In the genomic region with DNA sequence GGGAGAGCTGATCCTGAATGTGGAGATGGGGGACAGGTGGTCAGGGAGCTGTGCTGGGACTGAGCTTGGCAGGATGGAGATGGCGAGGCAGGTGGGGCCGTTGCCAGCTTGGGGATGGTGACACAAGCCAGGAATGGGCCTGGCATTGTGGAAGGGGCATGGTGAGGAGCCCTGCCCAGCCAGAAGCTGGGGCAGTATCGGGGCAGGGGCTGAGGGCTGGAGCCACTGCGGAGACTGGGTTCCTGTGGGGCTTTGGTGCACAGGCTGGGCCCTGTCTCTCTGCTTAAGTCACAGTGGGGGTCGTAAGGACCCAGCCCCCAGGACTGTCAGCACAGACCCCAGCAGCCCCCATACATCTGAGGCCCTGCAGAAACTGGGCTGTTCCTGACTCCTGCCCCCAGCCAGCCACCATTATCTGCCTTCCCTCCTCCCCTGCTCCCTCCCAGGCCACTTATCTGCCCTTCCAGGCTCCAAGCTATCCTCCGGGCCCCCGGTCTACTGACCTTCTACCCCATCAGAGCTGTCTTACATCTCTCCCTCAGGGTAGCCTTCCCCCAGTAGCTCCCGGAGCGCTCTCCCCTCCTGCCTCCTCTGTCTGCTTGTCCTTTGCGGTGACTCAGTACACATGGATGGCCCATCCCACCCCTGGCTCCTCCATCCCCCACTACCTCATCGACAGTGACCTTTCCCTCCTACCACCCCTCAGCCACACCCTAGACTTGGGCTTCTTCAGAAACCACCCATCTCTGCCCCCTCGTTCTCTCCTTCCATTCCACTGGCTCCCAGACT, we compare ENCODE assay signal across 1 cellular context.
TF ChIP-seq lines count a peak whose summit lies in the region.

No MANE protein-coding gene starts in this region.

TF ChIP-seq in K562, 482 proteins besides CTCF, POLR2A, EP300 and RAD21 (continues in another document):
- TF ChIP-seq PTTG1 (tag; IDR thresholded peaks at IDR 0.05; ENCODE audit: low read depth) = no peak
- TF ChIP-seq MEF2D (tag; conservative IDR thresholded peaks at IDR 0.05; ENCODE audit: low read depth) = no peak
- no peak; the same call in 1 of the 2 replicates for TF ChIP-seq BHLHE40 (IDR thresholded peaks at IDR 0.05; ENCODE audit: low read length)
- TF ChIP-seq SMAD1 (IDR thresholded peaks at IDR 0.05; ENCODE audit: low read depth, low read length, partially characterized antibody) = no peak
- no peak for TF ChIP-seq NELFE (IDR thresholded peaks at IDR 0.05; ENCODE audit: insufficient read depth, insufficient read length)
- no peak for TF ChIP-seq POLR2B (IDR thresholded peaks at IDR 0.05; ENCODE audit: low read depth, partially characterized antibody)
- no peak for TF ChIP-seq CSDE1 (IDR thresholded peaks at IDR 0.05)
- 0 out of 2 replicates have a peak, but pooled peaks have one; percentile 20 for TF ChIP-seq MEF2A (IDR thresholded peaks at IDR 0.05; ENCODE audit: control insufficient read depth, low read depth, low read length)
- no peak for TF ChIP-seq HNRNPK (IDR thresholded peaks at IDR 0.05; ENCODE audit: low read depth, low read length, poor library complexity, severe bottlenecking)
- no peak for TF ChIP-seq RBM17 (IDR thresholded peaks at IDR 0.05; ENCODE audit: borderline replicate concordance, low read depth, low read length)
- TF ChIP-seq RFX7 (CRISPR knock-in tag; IDR thresholded peaks at IDR 0.05) = no peak
- TF ChIP-seq SNAPC5 (CRISPR knock-in tag; IDR thresholded peaks at IDR 0.05) = no peak
- TF ChIP-seq MYBL2 (IDR thresholded peaks at IDR 0.05; ENCODE audit: low read depth) = no peak
- TF ChIP-seq MYBL2 (CRISPR knock-in tag; IDR thresholded peaks at IDR 0.05; ENCODE audit: borderline replicate concordance) = no peak
- TF ChIP-seq TBL1XR1 (IDR thresholded peaks at IDR 0.05; ENCODE audit: low read length in 2 of 2) = no peak
- no peak for TF ChIP-seq ZNF57 (CRISPR knock-in tag; IDR thresholded peaks at IDR 0.05)
- TF ChIP-seq LARP7 (IDR thresholded peaks at IDR 0.05) = no peak
- no peak for TF ChIP-seq ELF2 (CRISPR knock-in tag; IDR thresholded peaks at IDR 0.05)
- TF ChIP-seq MTA3 (IDR thresholded peaks at IDR 0.05; ENCODE audit: borderline replicate concordance) = no peak
- TF ChIP-seq DPF2 (IDR thresholded peaks at IDR 0.05) = peak; percentile 91
- peak; percentile 64; the same call in 1 of the 2 replicates for TF ChIP-seq KLF16 (IDR thresholded peaks at IDR 0.05)
- TF ChIP-seq TFAM (CRISPR knock-in tag; conservative IDR thresholded peaks at IDR 0.05) = no peak
- TF ChIP-seq, protein P1, sequence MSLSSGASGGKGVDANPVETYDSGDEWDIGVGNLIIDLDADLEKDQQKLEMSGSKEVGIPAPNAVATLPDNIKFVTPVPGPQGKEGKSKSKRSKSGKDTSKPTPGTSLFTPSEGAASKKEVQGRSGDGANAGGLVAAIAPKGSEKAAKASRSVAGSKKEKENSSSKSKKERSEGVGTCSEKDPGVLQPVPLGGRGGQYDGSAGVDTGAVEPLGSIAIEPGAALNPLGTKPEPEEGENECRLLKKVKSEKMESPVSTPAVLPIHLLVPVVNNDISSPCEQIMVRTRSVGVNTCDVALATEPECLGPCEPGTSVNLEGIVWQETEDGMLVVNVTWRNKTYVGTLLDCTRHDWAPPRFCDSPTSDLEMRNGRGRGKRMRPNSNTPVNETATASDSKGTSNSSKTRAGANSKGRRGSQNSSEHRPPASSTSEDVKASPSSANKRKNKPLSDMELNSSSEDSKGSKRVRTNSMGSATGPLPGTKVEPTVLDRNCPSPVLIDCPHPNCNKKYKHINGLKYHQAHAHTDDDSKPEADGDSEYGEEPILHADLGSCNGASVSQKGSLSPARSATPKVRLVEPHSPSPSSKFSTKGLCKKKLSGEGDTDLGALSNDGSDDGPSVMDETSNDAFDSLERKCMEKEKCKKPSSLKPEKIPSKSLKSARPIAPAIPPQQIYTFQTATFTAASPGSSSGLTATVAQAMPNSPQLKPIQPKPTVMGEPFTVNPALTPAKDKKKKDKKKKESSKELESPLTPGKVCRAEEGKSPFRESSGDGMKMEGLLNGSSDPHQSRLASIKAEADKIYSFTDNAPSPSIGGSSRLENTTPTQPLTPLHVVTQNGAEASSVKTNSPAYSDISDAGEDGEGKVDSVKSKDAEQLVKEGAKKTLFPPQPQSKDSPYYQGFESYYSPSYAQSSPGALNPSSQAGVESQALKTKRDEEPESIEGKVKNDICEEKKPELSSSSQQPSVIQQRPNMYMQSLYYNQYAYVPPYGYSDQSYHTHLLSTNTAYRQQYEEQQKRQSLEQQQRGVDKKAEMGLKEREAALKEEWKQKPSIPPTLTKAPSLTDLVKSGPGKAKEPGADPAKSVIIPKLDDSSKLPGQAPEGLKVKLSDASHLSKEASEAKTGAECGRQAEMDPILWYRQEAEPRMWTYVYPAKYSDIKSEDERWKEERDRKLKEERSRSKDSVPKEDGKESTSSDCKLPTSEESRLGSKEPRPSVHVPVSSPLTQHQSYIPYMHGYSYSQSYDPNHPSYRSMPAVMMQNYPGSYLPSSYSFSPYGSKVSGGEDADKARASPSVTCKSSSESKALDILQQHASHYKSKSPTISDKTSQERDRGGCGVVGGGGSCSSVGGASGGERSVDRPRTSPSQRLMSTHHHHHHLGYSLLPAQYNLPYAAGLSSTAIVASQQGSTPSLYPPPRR (CRISPR knock-in tag; IDR thresholded peaks at IDR 0.05; ENCODE audit: borderline replicate concordance) = no peak
- no peak for TF ChIP-seq HSF4 (CRISPR knock-in tag; IDR thresholded peaks at IDR 0.05; ENCODE audit: borderline replicate concordance)
- TF ChIP-seq AFF1 (IDR thresholded peaks at IDR 0.05; ENCODE audit: low read depth in 1 of 2, partially characterized antibody in 2 of 2) = no peak
- peak; percentile 58; the same call in 1 of the 2 replicates for TF ChIP-seq ETS1 (conservative IDR thresholded peaks at IDR 0.05; ENCODE audit: control insufficient read depth, low read depth, low read length)
- TF ChIP-seq YY1 (IDR thresholded peaks at IDR 0.05; ENCODE audit: borderline replicate concordance in 1 of 3, control insufficient read depth in 1 of 3, extremely low read depth in 1 of 3, insufficient read depth in 3 of 3, insufficient read length in 1 of 3, insufficient replicate concordance in 2 of 3, low read depth in 1 of 3, low read length in 2 of 3) = peak in 2 of 3 experiments; percentile 62 to 84
- TF ChIP-seq ZNF212 (CRISPR knock-in tag; IDR thresholded peaks at IDR 0.05) = no peak
- no peak for TF ChIP-seq HDAC3 (IDR thresholded peaks at IDR 0.05; ENCODE audit: borderline replicate concordance, partially characterized antibody)
- no peak for TF ChIP-seq CBX8 (IDR thresholded peaks at IDR 0.05; ENCODE audit: borderline replicate concordance, extremely low read depth, low read depth, low read length, poor library complexity, severe bottlenecking)
- no peak for TF ChIP-seq MED1 (CRISPR knock-in tag; IDR thresholded peaks at IDR 0.05; ENCODE audit: borderline replicate concordance)
- peak; percentile 85 for TF ChIP-seq SMARCA4 (IDR thresholded peaks at IDR 0.05)
- TF ChIP-seq SIRT6 (IDR thresholded peaks at IDR 0.05; ENCODE audit: low read depth, low read length) = no peak
- TF ChIP-seq, protein P2, sequence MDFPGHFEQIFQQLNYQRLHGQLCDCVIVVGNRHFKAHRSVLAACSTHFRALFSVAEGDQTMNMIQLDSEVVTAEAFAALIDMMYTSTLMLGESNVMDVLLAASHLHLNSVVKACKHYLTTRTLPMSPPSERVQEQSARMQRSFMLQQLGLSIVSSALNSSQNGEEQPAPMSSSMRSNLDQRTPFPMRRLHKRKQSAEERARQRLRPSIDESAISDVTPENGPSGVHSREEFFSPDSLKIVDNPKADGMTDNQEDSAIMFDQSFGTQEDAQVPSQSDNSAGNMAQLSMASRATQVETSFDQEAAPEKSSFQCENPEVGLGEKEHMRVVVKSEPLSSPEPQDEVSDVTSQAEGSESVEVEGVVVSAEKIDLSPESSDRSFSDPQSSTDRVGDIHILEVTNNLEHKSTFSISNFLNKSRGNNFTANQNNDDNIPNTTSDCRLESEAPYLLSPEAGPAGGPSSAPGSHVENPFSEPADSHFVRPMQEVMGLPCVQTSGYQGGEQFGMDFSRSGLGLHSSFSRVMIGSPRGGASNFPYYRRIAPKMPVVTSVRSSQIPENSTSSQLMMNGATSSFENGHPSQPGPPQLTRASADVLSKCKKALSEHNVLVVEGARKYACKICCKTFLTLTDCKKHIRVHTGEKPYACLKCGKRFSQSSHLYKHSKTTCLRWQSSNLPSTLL (IDR thresholded peaks at IDR 0.05) = no peak
- 0 out of 2 replicates have a peak, but pooled peaks have one; percentile 6 for TF ChIP-seq SMC3 (conservative IDR thresholded peaks at IDR 0.05; ENCODE audit: insufficient read depth, low read depth, low read length)
- no peak for TF ChIP-seq SMARCB1 (IDR thresholded peaks at IDR 0.05; ENCODE audit: insufficient read length, low read depth)
- TF ChIP-seq ZNF408 (CRISPR knock-in tag; IDR thresholded peaks at IDR 0.05; ENCODE audit: low read depth) = no peak
- no peak for TF ChIP-seq POLR3G (IDR thresholded peaks at IDR 0.05; ENCODE audit: extremely low read depth, insufficient read length, insufficient replicate concordance)
- TF ChIP-seq ATF4 (CRISPR knock-in tag; IDR thresholded peaks at IDR 0.05) = no peak
- TF ChIP-seq SIN3B (IDR thresholded peaks at IDR 0.05; ENCODE audit: low read depth) = no peak
- peak; percentile 67; the same call in 1 of the 2 replicates for TF ChIP-seq HLTF (IDR thresholded peaks at IDR 0.05)
- no peak for TF ChIP-seq CEBPG (CRISPR knock-in tag; IDR thresholded peaks at IDR 0.05)
- no peak for TF ChIP-seq CEBPG (tag; conservative IDR thresholded peaks at IDR 0.05 in 1 of 2, IDR thresholded peaks at IDR 0.05 in 1 of 2)
- TF ChIP-seq GTF2E2 (tag; IDR thresholded peaks at IDR 0.05) = no peak
- TF ChIP-seq RBM14 (IDR thresholded peaks at IDR 0.05; ENCODE audit: borderline replicate concordance, insufficient read depth, low read depth, low read length) = no peak
- TF ChIP-seq SMAD2 (IDR thresholded peaks at IDR 0.05; ENCODE audit: low read depth, low read length) = no peak
- TF ChIP-seq HIVEP1 (CRISPR knock-in tag; IDR thresholded peaks at IDR 0.05) = no peak
- no peak for TF ChIP-seq ZNF263 (CRISPR knock-in tag; IDR thresholded peaks at IDR 0.05; ENCODE audit: borderline replicate concordance)
- TF ChIP-seq HMGXB4 (CRISPR knock-in tag; IDR thresholded peaks at IDR 0.05) = no peak
- TF ChIP-seq SRSF7 (optimal IDR thresholded peaks at IDR 0.05; ENCODE audit: low read depth, low read length) = no peak
- no peak for TF ChIP-seq CHD1 (IDR thresholded peaks at IDR 0.05; ENCODE audit: low read length)
- TF ChIP-seq SRF (CRISPR knock-in tag; IDR thresholded peaks at IDR 0.05) = no peak
- TF ChIP-seq DMBX1 (CRISPR knock-in tag; IDR thresholded peaks at IDR 0.05; ENCODE audit: borderline replicate concordance) = 0 out of 2 replicates have a peak, but pooled peaks have one; percentile 1
- no peak for TF ChIP-seq ZNF3 (CRISPR knock-in tag; IDR thresholded peaks at IDR 0.05)
- no peak for TF ChIP-seq BRCA1 (IDR thresholded peaks at IDR 0.05)
- TF ChIP-seq BRCA1 (CRISPR knock-in tag; IDR thresholded peaks at IDR 0.05) = no peak
